ENCODE assay signal across 8 cellular contexts in the genomic region with DNA sequence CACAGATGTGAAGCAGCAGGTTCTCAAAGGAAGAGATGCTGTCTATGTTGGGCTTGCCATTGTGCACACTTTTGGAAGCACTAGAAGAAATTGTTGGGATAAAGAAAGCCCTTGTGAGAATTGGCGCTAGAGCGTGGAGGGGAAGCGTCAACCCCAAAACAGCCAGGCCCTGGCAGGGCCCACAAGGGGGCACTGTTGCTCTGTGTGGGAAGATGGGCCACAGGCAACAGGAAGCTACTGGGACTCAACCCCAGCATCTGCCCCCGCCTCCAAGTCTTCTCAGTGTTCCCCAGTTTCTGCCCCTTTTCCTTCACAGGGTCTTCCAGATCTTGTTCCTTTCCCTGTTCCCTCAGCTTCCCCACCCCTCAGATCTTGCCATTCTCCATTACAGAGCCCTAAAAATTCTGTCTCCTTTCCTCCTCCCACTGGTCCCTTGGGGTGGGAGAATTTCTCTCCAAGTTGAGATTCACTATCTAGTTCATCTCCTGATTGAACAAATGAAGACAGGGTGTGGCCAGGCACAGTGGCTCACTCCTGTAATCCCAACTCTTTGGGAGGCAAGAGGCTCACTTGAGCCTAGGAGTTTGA.
DNase-seq lines count a peak whose midpoint lies in the region; ATAC-seq, FAIRE-seq and TF ChIP-seq lines count a peak whose summit lies in the region.

No MANE protein-coding gene starts in this region.

- ATAC-seq in CD4-positive, CD25-positive, alpha-beta regulatory T cell (ENCODE audit: low read depth in 2 of 2), result peak in 1 of 2 donors; percentile 52
- ATAC-seq in GM19324 (IDR thresholded peaks at IDR 0.05; ENCODE audit: low FRiP score, unreplicated experiment), result peak; percentile 78

- no peaks in the 10 kb centered on the region for H3K36me3 ChIP-seq in CD4-positive, CD25-positive, alpha-beta regulatory T cell (ENCODE audit: control insufficient read depth, insufficient read depth, low read length)
- H3K36me3 ChIP-seq in Karpas-422 (ENCODE audit: insufficient read depth, low read length), result no peaks in the 10 kb centered on the region
- H3K36me3 ChIP-seq in keratinocyte (ENCODE audit: control insufficient read depth in 2 of 2, extremely low read depth in 1 of 2, insufficient read depth in 2 of 2, low read length in 2 of 2), result no peaks in the 10 kb centered on the region

- H3K27ac ChIP-seq in CD4-positive, CD25-positive, alpha-beta regulatory T cell (ENCODE audit: insufficient read depth, low read length, poor library complexity, severe bottlenecking), result no peak overlapping the region
- H3K27ac ChIP-seq in Karpas-422 (ENCODE audit: low read length) (no peak overlapping the region), keratinocyte (ENCODE audit: control insufficient read depth, insufficient read depth, low read length) (no peak overlapping the region)

- peak; percentile 15 to 69 (median 51) for DNase-seq in CD4-positive, CD25-positive, alpha-beta regulatory T cell
- DNase-seq in Karpas-422 (peak; percentile 89), UCSD-AML1 (lab: John Stamatoyannopoulos, UW; ENCODE audit: unreplicated experiment) (peak; percentile 79), keratinocyte (ENCODE audit: low read depth, low spot score) (peak; percentile 1), dedifferentiated amniotic fluid mesenchymal stem cell (ENCODE audit: extremely low spot score) (no peak)
- DNase-seq in stimulated activated CD4-positive, alpha-beta T cell treated with anti-CD3 and anti-CD28 coated beads, Interleukin-4, amount 100 ng/mL, for 1 hour, result peak; percentile 60

- no peak overlapping the region for H3K4me2 ChIP-seq in Karpas-422 (ENCODE audit: low read depth, low read length, poor library complexity, severe bottlenecking)
- H3K4me2 ChIP-seq in keratinocyte (ENCODE audit: control insufficient read depth, extremely low read depth, insufficient read depth, low read depth, low read length), result no peak overlapping the region

- peak; percentile 52 for FAIRE-seq in keratinocyte (lab: Jason Lieb, UNC)

- no peak overlapping the region for H3K4me3 Mint-ChIP-seq in CD4-positive, CD25-positive, alpha-beta regulatory T cell
- H3K4me3 Mint-ChIP-seq in brain, result no peak overlapping the region

- H3K4me3 ChIP-seq in CD4-positive, CD25-positive, alpha-beta regulatory T cell (ENCODE audit: low read depth, low read length), result no peak overlapping the region
- no peak overlapping the region for H3K4me3 ChIP-seq in Karpas-422 (ENCODE audit: low read length)
- no peak overlapping the region for H3K4me3 ChIP-seq in keratinocyte (ENCODE audit: control insufficient read depth in 2 of 3, extremely low read depth in 1 of 3, insufficient read depth in 2 of 3, low read depth in 1 of 3, low read length in 3 of 3)

- peaks cover 0 to 2% (median 0%) of the 10 kb centered on the region in 4 donors for H3K4me1 Mint-ChIP-seq in CD4-positive, CD25-positive, alpha-beta regulatory T cell
- H3K4me1 Mint-ChIP-seq in brain, result no peaks in the 10 kb centered on the region

- H3K27me3 Mint-ChIP-seq in CD4-positive, CD25-positive, alpha-beta regulatory T cell, result no peaks in the 10 kb centered on the region
- H3K27me3 Mint-ChIP-seq in brain, result peaks cover 18% of the 10 kb centered on the region

- no peak overlapping the region for H3K27ac Mint-ChIP-seq in CD4-positive, CD25-positive, alpha-beta regulatory T cell
- no peak overlapping the region for H3K27ac Mint-ChIP-seq in brain

- no peaks in the 10 kb centered on the region for H3K9me3 Mint-ChIP-seq in CD4-positive, CD25-positive, alpha-beta regulatory T cell
- H3K9me3 Mint-ChIP-seq in brain, result peaks cover 0 to 10% (median 0%) of the 10 kb centered on the region in 5 experiments

- H4K20me1 ChIP-seq in Karpas-422 (ENCODE audit: insufficient read depth, low read depth, low read length) (no peaks in the 10 kb centered on the region), keratinocyte (ENCODE audit: control insufficient read depth, extremely low read depth, insufficient read depth, low read length) (no peaks in the 10 kb centered on the region)

- H3K79me2 ChIP-seq in Karpas-422 (ENCODE audit: low read length) (no peaks in the 10 kb centered on the region), keratinocyte (ENCODE audit: control insufficient read depth, insufficient read depth, low read length) (no peaks in the 10 kb centered on the region)

- H3K9ac ChIP-seq in Karpas-422 (ENCODE audit: low read length) (no peak overlapping the region), keratinocyte (ENCODE audit: control insufficient read depth, extremely low read depth, insufficient read depth, low read length) (no peak overlapping the region)

- H3K9me3 ChIP-seq in CD4-positive, CD25-positive, alpha-beta regulatory T cell (ENCODE audit: control insufficient read depth in 2 of 2, low read length in 2 of 2), result no peaks in the 10 kb centered on the region
- H3K9me3 ChIP-seq in Karpas-422 (ENCODE audit: low read length) (no peaks in the 10 kb centered on the region), keratinocyte (ENCODE audit: control insufficient read depth, low read depth, low read length) (no peaks in the 10 kb centered on the region)

- H3K36me3 Mint-ChIP-seq in CD4-positive, CD25-positive, alpha-beta regulatory T cell, result no peaks in the 10 kb centered on the region
- H3K36me3 Mint-ChIP-seq in brain, result no peaks in the 10 kb centered on the region

- no peaks in the 10 kb centered on the region for H3K27me3 ChIP-seq in CD4-positive, CD25-positive, alpha-beta regulatory T cell (ENCODE audit: control insufficient read depth, insufficient read depth, low read length)
- H3K27me3 ChIP-seq in Karpas-422 (ENCODE audit: low read length) (no peaks in the 10 kb centered on the region), keratinocyte (ENCODE audit: control insufficient read depth, extremely low read depth, insufficient read depth, low read length) (peaks cover 5% of the 10 kb centered on the region)

- TF ChIP-seq CTCF in brain (conservative IDR thresholded peaks at IDR 0.05) (peak; percentile 50 to 62), keratinocyte (optimal IDR thresholded peaks at IDR 0.05 in 1 of 3, IDR thresholded peaks at IDR 0.05 in 1 of 3, conservative IDR thresholded peaks at IDR 0.05 in 1 of 3; ENCODE audit: extremely low read depth in 1 of 3, insufficient read depth in 2 of 3, low read length in 3 of 3) (peak; percentile 76 to 93 (median 83))

- H2AFZ ChIP-seq in Karpas-422 (ENCODE audit: low read length) (no peak overlapping the region), keratinocyte (ENCODE audit: control insufficient read depth, low read length) (no peak overlapping the region)

- dilution Hi-C loops in keratinocyte (cut with MboI; ENCODE audit: extremely low pct_ligation_motif_present, low sequenced_read_pairs), result no loop called here

- no peaks in the 10 kb centered on the region for H3K9me2 ChIP-seq in Karpas-422 (replicated peaks; ENCODE audit: insufficient read depth, low read length)

- no peaks in the 10 kb centered on the region for H3K4me1 ChIP-seq in CD4-positive, CD25-positive, alpha-beta regulatory T cell (ENCODE audit: control insufficient read depth, insufficient read depth, low read length, poor library complexity, severe bottlenecking)
- H3K4me1 ChIP-seq in Karpas-422 (ENCODE audit: low read length) (no peaks in the 10 kb centered on the region), keratinocyte (ENCODE audit: control insufficient read depth, extremely low read depth, insufficient read depth, low read length) (no peaks in the 10 kb centered on the region)

- no peaks in the 10 kb centered on the region for H3K9me1 ChIP-seq in keratinocyte (ENCODE audit: control insufficient read depth, extremely low read depth, insufficient read depth, low read length)
